ENCODE assay signal across 13 cellular contexts in genomic region chr17:10088444-10088843, GRCh38.
"Had no signal": no experiment of that assay in that cellular context is flagged by ENCODE, and none has a peak within 500 bp of the region (broad histone marks: within the 10 kb centered on the region; RNA-seq: fewer than 3 reads in every experiment).

No MANE protein-coding gene starts in this region.

- H3K4me2 ChIP-seq: neural progenitor cell had no signal

- DNase-seq: activated naive CD4-positive, alpha-beta T cell; activated naive CD8-positive, alpha-beta T cell treated with anti-CD3 and anti-CD28 coated beads, Interleukin-2, amount 10 ng/mL, durations not matched to agents 7 days and 5 days; brain microvascular endothelial cell; cortex of kidney; effector CD4-positive, alpha-beta T cell; foreskin keratinocyte; stimulated activated CD4-positive, alpha-beta T cell treated with anti-CD3 and anti-CD28 coated beads, Interleukin-2, amount 100 ng/mL, for 48 hours; stimulated activated naive CD4-positive, alpha-beta T cell treated with Interleukin-2 at 50 U/mL for 16 hours; substantia nigra had no signal

- H2AFZ ChIP-seq: neural progenitor cell had no signal

- H3K27me3 ChIP-seq: brain microvascular endothelial cell, foreskin keratinocyte, neural progenitor cell, ovary, tibial nerve had no signal

- H3K27ac Mint-ChIP-seq: activated naive CD8-positive, alpha-beta T cell treated with anti-CD3 and anti-CD28 coated beads, Interleukin-2, amount 10 ng/mL, durations not matched to agents 7 days and 5 days; neural progenitor cell had no signal

- H3K9ac ChIP-seq: neural progenitor cell had no signal

- H3K9me3 ChIP-seq: ovary had no signal

- H3K4me3 Mint-ChIP-seq: activated naive CD8-positive, alpha-beta T cell treated with anti-CD3 and anti-CD28 coated beads, Interleukin-2, amount 10 ng/mL, durations not matched to agents 7 days and 5 days; neural progenitor cell had no signal

- H3K4me3 ChIP-seq: neural progenitor cell, ovary, SK-N-MC, tibial nerve had no signal

- H3K36me3 ChIP-seq: brain microvascular endothelial cell, neural progenitor cell, ovary, tibial nerve had no signal

- H3K4me1 ChIP-seq: neural progenitor cell had no signal

- H3K27ac ChIP-seq: brain microvascular endothelial cell, foreskin keratinocyte, neural progenitor cell, ovary, SK-N-MC had no signal

- ATAC-seq: foreskin keratinocyte had no signal

- H3K4me1 Mint-ChIP-seq: activated naive CD8-positive, alpha-beta T cell treated with anti-CD3 and anti-CD28 coated beads, Interleukin-2, amount 10 ng/mL, durations not matched to agents 7 days and 5 days had no signal

- H3K36me3 Mint-ChIP-seq: activated naive CD8-positive, alpha-beta T cell treated with anti-CD3 and anti-CD28 coated beads, Interleukin-2, amount 10 ng/mL, durations not matched to agents 7 days and 5 days had no signal
